Comparison of ENCODE assay signal across 1 cellular context in genomic region chr2:84970266-84970955, GRCh38.
TF ChIP-seq lines count a peak whose summit lies in the region.

No MANE protein-coding gene starts in this region.

TF ChIP-seq in H1, 55 proteins besides CTCF, POLR2A, EP300 and RAD21 (continued from another document):
- TF ChIP-seq BCL11A (IDR thresholded peaks at IDR 0.05; ENCODE audit: low read depth in 2 of 2, low read length in 2 of 2): no peak
- TF ChIP-seq GTF2F1 (IDR thresholded peaks at IDR 0.05; ENCODE audit: borderline replicate concordance, low read depth, low read length): no peak
- TF ChIP-seq TAF7 (optimal IDR thresholded peaks at IDR 0.05; ENCODE audit: borderline replicate concordance, low read depth, low read length): peak; percentile 42
- TF ChIP-seq PHF8 (conservative IDR thresholded peaks at IDR 0.05; ENCODE audit: low read depth, low read length): peak; percentile 42
- no peak for TF ChIP-seq NANOG (IDR thresholded peaks at IDR 0.05; ENCODE audit: insufficient read depth, low read depth, low read length, poor library complexity, severe bottlenecking)
- no peak for TF ChIP-seq FOSL1 (IDR thresholded peaks at IDR 0.05; ENCODE audit: insufficient read depth, low read depth, low read length)
- TF ChIP-seq RNF2 (IDR thresholded peaks at IDR 0.05; ENCODE audit: borderline replicate concordance, low read depth, low read length, missing control alignments, poor library complexity, severe bottlenecking): no peak
- TF ChIP-seq EZH2 (IDR thresholded peaks at IDR 0.05; ENCODE audit: low read depth, low read length, severe bottlenecking): no peak
- no peak for TF ChIP-seq RXRA (IDR thresholded peaks at IDR 0.05; ENCODE audit: insufficient read depth, low read depth, low read length)
- TF ChIP-seq POLR2AphosphoS5 (IDR thresholded peaks at IDR 0.05; ENCODE audit: low read depth, low read length): peak; percentile 50
- TF ChIP-seq BRCA1 (IDR thresholded peaks at IDR 0.05; ENCODE audit: low read depth, low read length): no peak
- TF ChIP-seq CHD2 (IDR thresholded peaks at IDR 0.05; ENCODE audit: low read length): no peak
- TF ChIP-seq TBP (IDR thresholded peaks at IDR 0.05; ENCODE audit: low read depth, low read length): peak; percentile 25; the same call in 1 of the 2 replicates
- no peak for TF ChIP-seq SAP30 (IDR thresholded peaks at IDR 0.05; ENCODE audit: insufficient read depth, insufficient replicate concordance, low read length)
- TF ChIP-seq, protein P1, sequence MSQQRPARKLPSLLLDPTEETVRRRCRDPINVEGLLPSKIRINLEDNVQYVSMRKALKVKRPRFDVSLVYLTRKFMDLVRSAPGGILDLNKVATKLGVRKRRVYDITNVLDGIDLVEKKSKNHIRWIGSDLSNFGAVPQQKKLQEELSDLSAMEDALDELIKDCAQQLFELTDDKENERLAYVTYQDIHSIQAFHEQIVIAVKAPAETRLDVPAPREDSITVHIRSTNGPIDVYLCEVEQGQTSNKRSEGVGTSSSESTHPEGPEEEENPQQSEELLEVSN (IDR thresholded peaks at IDR 0.05): 0 out of 2 replicates have a peak, but pooled peaks have one; percentile 10
- TF ChIP-seq MAX (IDR thresholded peaks at IDR 0.05): no peak; the same call in 1 of the 2 replicates
- TF ChIP-seq GABPA (IDR thresholded peaks at IDR 0.05; ENCODE audit: borderline replicate concordance, insufficient read depth, low read length): 0 out of 2 replicates have a peak, but pooled peaks have one; percentile 32
